ENCODE assay signal across 1 cellular context in genomic region chr7:1970895-1971294, GRCh38.
TF ChIP-seq lines count a peak whose summit lies in the region.

No MANE protein-coding gene starts in this region.

TF ChIP-seq in WTC11, 78 proteins besides CTCF, POLR2A, EP300 and RAD21 (continued from another document):
- TF ChIP-seq CDX4 (CRISPR knock-in tag; IDR thresholded peaks at IDR 0.05; ENCODE audit: borderline replicate concordance), result no peak
- TF ChIP-seq ARID4B (CRISPR knock-in tag; IDR thresholded peaks at IDR 0.05; ENCODE audit: borderline replicate concordance), result no peak
- no peak for TF ChIP-seq ATF2 (CRISPR knock-in tag; IDR thresholded peaks at IDR 0.05; ENCODE audit: borderline replicate concordance, low read depth)
- TF ChIP-seq ELF4 (CRISPR knock-in tag; IDR thresholded peaks at IDR 0.05; ENCODE audit: low read depth), result no peak
- no peak for TF ChIP-seq KAT7 (CRISPR knock-in tag; IDR thresholded peaks at IDR 0.05; ENCODE audit: borderline replicate concordance)
- no peak for TF ChIP-seq ZNF512 (CRISPR knock-in tag; IDR thresholded peaks at IDR 0.05; ENCODE audit: borderline replicate concordance)
TF ChIP-seq in WTC11: peak in this region for 0.
